ENCODE assay signal across 25 cellular contexts in genomic region chr6:41448256-41448655, GRCh38.
"Had no signal": no experiment of that assay in that cellular context is flagged by ENCODE, and none has a peak within 500 bp of the region (broad histone marks: within the 10 kb centered on the region; RNA-seq: fewer than 3 reads in every experiment).

No MANE protein-coding gene starts in this region.

- FAIRE-seq: HepG2, RCC 7860 had no signal

- H3K4me2 ChIP-seq: KMS-11 had no signal

- H3K9me3 Mint-ChIP-seq: T-cell had no signal

- H3K27ac ChIP-seq: KMS-11, SJSA1, SK-N-MC had no signal

- H3K9ac ChIP-seq: KMS-11 had no signal

- H3K4me3 ChIP-seq: SJSA1, SK-N-MC had no signal

- ATAC-seq: HepG2, T-cell had no signal

- DNase-seq: IMR-90, Kasumi-1, MM.1S, NCI-H1048, NCI-H1105, NCI-H1417, NCI-H1436 treated with DMSO at 0.1 percent for 48 hours, NCI-H1694, NCI-H187 treated with DMSO at 0.1 percent for 48 hours, NCI-H2029 treated with DMSO at 0.1 percent for 48 hours, NCI-H2171 treated with DMSO at 0.1 percent for 48 hours, NCI-H345, NCI-H446 treated with DMSO at 0.1 percent for 48 hours, NCI-H510A treated with DMSO at 0.1 percent for 48 hours, NCI-H526, Right ventricle myocardium superior, RPMI8226, SIG-M5, SW 1271, T-cell had no signal

- H3K4me3 Mint-ChIP-seq: T-cell had no signal

- H3K27me3 ChIP-seq: SJSA1 had no signal

- H3K9me3 ChIP-seq: SJSA1 had no signal

- H3K36me3 ChIP-seq: SJSA1 had no signal

- H3K36me3 Mint-ChIP-seq: T-cell had no signal

- H3K27ac Mint-ChIP-seq: T-cell had no signal
